Comparison of ENCODE assay signal across 17 cellular contexts in genomic region chr1:198490224-198490623, GRCh38. TPM values are rescaled to one million over a fixed set of nuclear protein-coding genes. Genes with fewer than 3 reads are reported as not detected.
DNase-seq lines count a peak whose midpoint lies in the region; ATAC-seq and TF ChIP-seq lines count a peak whose summit lies in the region.
"Had no signal": no experiment of that assay in that cellular context is flagged by ENCODE, and none has a peak within 500 bp of the region (broad histone marks: within the 10 kb centered on the region; RNA-seq: fewer than 3 reads in every experiment).

No MANE protein-coding gene starts in this region.

- peak overlapping the region; percentile 1 for H2AFZ ChIP-seq in SU-DHL-6 (ENCODE audit: low read depth, low read length, severe bottlenecking)

- peaks cover 0 to 4% (median 1%) of the 10 kb centered on the region in 4 donors for H3K4me1 Mint-ChIP-seq in CD4-positive, CD25-positive, alpha-beta regulatory T cell
- H3K4me1 Mint-ChIP-seq in HFFc6 (ENCODE audit: low read depth) (peaks cover 72% of the 10 kb centered on the region), neural crest cell (peaks cover 18% of the 10 kb centered on the region)

- no peaks in the 10 kb centered on the region for H3K27me3 Mint-ChIP-seq in CD4-positive, CD25-positive, alpha-beta regulatory T cell
- H3K27me3 Mint-ChIP-seq in HFFc6 (ENCODE audit: insufficient read depth) = no peaks in the 10 kb centered on the region; the same call in 1 of the 2 replicates
- no peaks in the 10 kb centered on the region for H3K27me3 Mint-ChIP-seq in neural crest cell (ENCODE audit: low read depth)
- H3K27me3 Mint-ChIP-seq: CD4-positive, alpha-beta T cell had no signal

- H3F3A ChIP-seq in SU-DHL-6 (ENCODE audit: insufficient read depth) = no peaks in the 10 kb centered on the region

- H3K27ac Mint-ChIP-seq in CD4-positive, CD25-positive, alpha-beta regulatory T cell = peak overlapping the region; percentile 1 to 64 (median 28)
- H3K27ac Mint-ChIP-seq in HFFc6 = peak overlapping the region; percentile 62
- H3K27ac Mint-ChIP-seq in neural crest cell (ENCODE audit: unreplicated experiment) = peak overlapping the region; percentile 4
- H3K27ac Mint-ChIP-seq: CD4-positive, alpha-beta T cell had no signal

- no peaks in the 10 kb centered on the region for H3K79me2 ChIP-seq in SU-DHL-6 (ENCODE audit: insufficient read depth, low read length)

- H3K27ac ChIP-seq in CD4-positive, CD25-positive, alpha-beta regulatory T cell (ENCODE audit: insufficient read depth, low read length, poor library complexity, severe bottlenecking) = no peak overlapping the region
- H3K27ac ChIP-seq in SU-DHL-6 (ENCODE audit: low read depth, low read length) = no peak overlapping the region
- H3K27ac ChIP-seq: BLaER1 treated with 17β-estradiol and CSF1 and Interleukin-3, amounts not matched to agents 10 nM and 100 nM had no signal

- H3K36me3 ChIP-seq in CD4-positive, CD25-positive, alpha-beta regulatory T cell (ENCODE audit: control insufficient read depth, insufficient read depth, low read length) = no peaks in the 10 kb centered on the region
- H3K36me3 ChIP-seq in SU-DHL-6 (ENCODE audit: low read length) = no peaks in the 10 kb centered on the region
- H3K36me3 ChIP-seq: BLaER1 treated with 17β-estradiol and CSF1 and Interleukin-3, amounts not matched to agents 10 nM and 100 nM had no signal

- H3K4me1 ChIP-seq in CD4-positive, CD25-positive, alpha-beta regulatory T cell (ENCODE audit: control insufficient read depth, insufficient read depth, low read length, poor library complexity, severe bottlenecking) = no peaks in the 10 kb centered on the region
- H3K4me1 ChIP-seq: BLaER1 treated with 17β-estradiol and CSF1 and Interleukin-3, amounts not matched to agents 10 nM and 100 nM had no signal

- H3K9me2 ChIP-seq in SU-DHL-6 (replicated peaks; ENCODE audit: insufficient read depth, low read length) = no peaks in the 10 kb centered on the region

- no peaks in the 10 kb centered on the region for H4K20me1 ChIP-seq in SU-DHL-6 (ENCODE audit: low read depth, low read length)
- H4K20me1 ChIP-seq: BLaER1 treated with 17β-estradiol and CSF1 and Interleukin-3, amounts not matched to agents 10 nM and 100 nM had no signal

- H3K9me3 ChIP-seq in CD4-positive, CD25-positive, alpha-beta regulatory T cell (ENCODE audit: control insufficient read depth in 2 of 2, low read length in 2 of 2) = no peaks in the 10 kb centered on the region
- H3K9me3 ChIP-seq in SU-DHL-6 (ENCODE audit: insufficient read depth, low read length) = no peaks in the 10 kb centered on the region

- no peak overlapping the region for H3K4me3 ChIP-seq in CD4-positive, CD25-positive, alpha-beta regulatory T cell (ENCODE audit: low read depth, low read length)
- no peak overlapping the region for H3K4me3 ChIP-seq in SU-DHL-6 (ENCODE audit: insufficient read depth, low read length, poor library complexity, severe bottlenecking)
- H3K4me3 ChIP-seq: BLaER1 treated with 17β-estradiol and CSF1 and Interleukin-3, amounts not matched to agents 10 nM and 100 nM had no signal

- H3K27me3 ChIP-seq in CD4-positive, CD25-positive, alpha-beta regulatory T cell (ENCODE audit: control insufficient read depth, insufficient read depth, low read length) = no peaks in the 10 kb centered on the region
- H3K27me3 ChIP-seq in SU-DHL-6 (ENCODE audit: low read length) = no peaks in the 10 kb centered on the region
- H3K27me3 ChIP-seq: BLaER1 treated with 17β-estradiol and CSF1 and Interleukin-3, amounts not matched to agents 10 nM and 100 nM had no signal

- no peak for TF ChIP-seq CTCF in HFFc6 (IDR thresholded peaks at IDR 0.05)
- TF ChIP-seq CTCF in SU-DHL-6 (IDR thresholded peaks at IDR 0.05; ENCODE audit: insufficient read depth, low read length, poor library complexity, severe bottlenecking) = no peak
- TF ChIP-seq CTCF in neural crest cell (conservative IDR thresholded peaks at IDR 0.05) = no peak

- no peak for DNase-seq in CD4-positive, CD25-positive, alpha-beta regulatory T cell
- no peak for DNase-seq in HFFc6
- no peak for DNase-seq in neural crest cell (ENCODE audit: low read depth, low spot score)
- DNase-seq in COLO829 (ENCODE audit: low spot score) = no peak
- no peak for DNase-seq in NCI-H2029 (lab: John Stamatoyannopoulos, UW)
- no peak for DNase-seq in SKM-1 (lab: John Stamatoyannopoulos, UW; ENCODE audit: unreplicated experiment)
- DNase-seq: ACHN; CD4-positive, alpha-beta T cell; COR-L47; DMS153; DMS79 treated with DMSO at 0.1 percent for 48 hours; EL; H7 had no signal

- H3K9ac ChIP-seq in SU-DHL-6 (ENCODE audit: low read length) = no peak overlapping the region
- H3K9ac ChIP-seq: BLaER1 treated with 17β-estradiol and CSF1 and Interleukin-3, amounts not matched to agents 10 nM and 100 nM had no signal

- no peak for ATAC-seq in CD4-positive, CD25-positive, alpha-beta regulatory T cell (ENCODE audit: low read depth in 2 of 2)
- no peak for ATAC-seq in HG02571 (IDR thresholded peaks at IDR 0.05; ENCODE audit: unreplicated experiment)

- H3K4me3 Mint-ChIP-seq in CD4-positive, CD25-positive, alpha-beta regulatory T cell = no peak overlapping the region
- no peak overlapping the region for H3K4me3 Mint-ChIP-seq in HFFc6
- H3K4me3 Mint-ChIP-seq in neural crest cell = no peak overlapping the region
- H3K4me3 Mint-ChIP-seq: CD4-positive, alpha-beta T cell had no signal

- H3K9me3 Mint-ChIP-seq in CD4-positive, CD25-positive, alpha-beta regulatory T cell = peaks cover 0 to 2% (median 0%) of the 10 kb centered on the region in 7 donors
- H3K9me3 Mint-ChIP-seq in HFFc6 (no peaks in the 10 kb centered on the region), neural crest cell (no peaks in the 10 kb centered on the region)
- H3K9me3 Mint-ChIP-seq: CD4-positive, alpha-beta T cell had no signal

- peaks cover 3% of the 10 kb centered on the region for H3K36me3 Mint-ChIP-seq in CD4-positive, CD25-positive, alpha-beta regulatory T cell
- H3K36me3 Mint-ChIP-seq in HFFc6 (ENCODE audit: low read depth) (peaks cover 21% of the 10 kb centered on the region), neural crest cell (ENCODE audit: low read depth) (no peaks in the 10 kb centered on the region)

- no peak overlapping the region for H3K4me2 ChIP-seq in SU-DHL-6 (ENCODE audit: low read depth, low read length, poor library complexity, severe bottlenecking)
- H3K4me2 ChIP-seq: BLaER1 treated with 17β-estradiol and CSF1 and Interleukin-3, amounts not matched to agents 10 nM and 100 nM had no signal

RNA-seq across cellular contexts. Expression of gene ATP6V1G3, which starts 50.3 kb away (rescaled TPM):
- total RNA-seq in CD4-positive, CD25-positive, alpha-beta regulatory T cell = not detected
- polyA plus RNA-seq in CD4-positive, CD25-positive, alpha-beta regulatory T cell = under 1 TPM in 1 of 4 donors, not detected in 3; 0.87 TPM
- total RNA-seq in HFFc6 (2021; fragmentation: NEBNext Ultra II Directional; extraction: Animal tissue kit (Norgen Biotek cat#: 25700)) = 1 to 10 TPM in 2 of 6 experiments, under 1 TPM in 4; 0.76 to 1.9 (median 0.95) TPM
- total RNA-seq in neural crest cell = not detected in 2 replicates
- total RNA-seq: CD4-positive, alpha-beta T cell; H7; HT1080 had no signal

Comparison
In these comparisons a context has a peak if more than half of its experiments do, and no peak if none do; other contexts are left out.
1. H3K27ac Mint-ChIP-seq: peak in every context shown above with its lines; median percentile 62 in HFFc6; 28 in CD4-positive, CD25-positive, alpha-beta regulatory T cell; 4 in neural crest cell.